ENCODE assay signal across 20 cellular contexts in genomic region chr11:78110351-78110750, GRCh38. TPM values are rescaled to one million over a fixed set of nuclear protein-coding genes. Genes with fewer than 3 reads are reported as not detected.
"Had no signal": no experiment of that assay in that cellular context is flagged by ENCODE, and none has a peak within 500 bp of the region (broad histone marks: within the 10 kb centered on the region; RNA-seq: fewer than 3 reads in every experiment).

No MANE protein-coding gene starts in this region.

- H2AFZ ChIP-seq: hepatocyte had no signal

- H3K27ac Mint-ChIP-seq: nephron had no signal

- ATAC-seq: left colon, left ventricle myocardium superior, pancreas, right cardiac atrium had no signal

- H3K79me2 ChIP-seq: hepatocyte had no signal

- H3K4me3 ChIP-seq: dorsolateral prefrontal cortex, esophagus squamous epithelium, hepatocyte, lung, pancreas had no signal

- H3K9me3 Mint-ChIP-seq: naive B cell, nephron had no signal

- H3K9me3 ChIP-seq: esophagus squamous epithelium, pancreas had no signal

- DNase-seq: cortex of kidney; dorsolateral prefrontal cortex; effector memory CD4-positive, alpha-beta T cell; esophagus squamous epithelium; left colon; left ventricle myocardium superior; mesendoderm; naive B cell; occipital lobe; pancreas; right cardiac atrium; small intestine; stimulated activated CD4-positive, alpha-beta T cell treated with anti-CD3 and anti-CD28 coated beads, Interleukin-12 subunit alpha, Interleukin-12 subunit beta, amount 100 ng/mL, for 4 hours; stimulated activated naive CD4-positive, alpha-beta T cell had no signal

- H3K4me2 ChIP-seq: hepatocyte had no signal

- H3K4me1 ChIP-seq: esophagus squamous epithelium, pancreas had no signal

- H3K27me3 ChIP-seq: dorsolateral prefrontal cortex, esophagus squamous epithelium, hepatocyte, pancreas had no signal

- H3K27me3 Mint-ChIP-seq: naive B cell, progenitor cell of endocrine pancreas had no signal

- H3K27ac ChIP-seq: esophagus squamous epithelium, hepatocyte, pancreas had no signal

- H3K4me3 Mint-ChIP-seq: naive B cell, nephron had no signal

RNA-seq across cellular contexts. Expression of gene THRSP, which starts 46.7 kb away (rescaled TPM):
- total RNA-seq: epithelial cell of proximal tubule, esophagus squamous epithelium, kidney epithelial cell, lung, occipital lobe, progenitor cell of endocrine pancreas had no signal
